Comparison of ENCODE assay signal across 1 cellular context in the genomic region with DNA sequence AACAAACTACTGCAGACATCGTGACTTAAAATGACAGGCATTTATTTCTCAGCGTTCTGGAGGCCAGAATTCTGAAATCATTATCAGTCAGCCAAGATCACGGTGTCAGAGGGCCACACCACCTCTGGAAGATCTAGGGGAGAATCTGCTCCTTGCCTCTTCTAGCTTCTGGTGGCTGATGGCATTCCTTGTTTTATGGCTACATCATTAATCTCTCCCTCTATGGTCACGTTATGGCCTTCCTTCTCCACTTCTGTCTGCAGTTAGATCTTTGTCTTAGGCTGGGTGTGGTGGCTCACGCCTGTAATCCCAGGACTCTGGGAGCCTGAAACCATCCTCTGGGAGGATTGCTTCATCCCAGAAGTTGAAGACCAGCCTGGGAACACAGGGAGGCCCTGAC.
TF ChIP-seq lines count a peak whose summit lies in the region.

No MANE protein-coding gene starts in this region.

TF ChIP-seq in K562, 482 proteins besides CTCF, POLR2A, EP300 and RAD21:
- no peak for TF ChIP-seq SMARCA5 (IDR thresholded peaks at IDR 0.05)
- TF ChIP-seq GATA2 (CRISPR knock-in tag; IDR thresholded peaks at IDR 0.05) = peak; percentile 32; the same call in 1 of the 2 replicates
- peak; percentile 30 for TF ChIP-seq MEIS2 (IDR thresholded peaks at IDR 0.05; ENCODE audit: partially characterized antibody)
- TF ChIP-seq ATF7 (IDR thresholded peaks at IDR 0.05) = 0 out of 2 replicates have a peak, but pooled peaks have one; percentile 16
- TF ChIP-seq, protein P1, sequence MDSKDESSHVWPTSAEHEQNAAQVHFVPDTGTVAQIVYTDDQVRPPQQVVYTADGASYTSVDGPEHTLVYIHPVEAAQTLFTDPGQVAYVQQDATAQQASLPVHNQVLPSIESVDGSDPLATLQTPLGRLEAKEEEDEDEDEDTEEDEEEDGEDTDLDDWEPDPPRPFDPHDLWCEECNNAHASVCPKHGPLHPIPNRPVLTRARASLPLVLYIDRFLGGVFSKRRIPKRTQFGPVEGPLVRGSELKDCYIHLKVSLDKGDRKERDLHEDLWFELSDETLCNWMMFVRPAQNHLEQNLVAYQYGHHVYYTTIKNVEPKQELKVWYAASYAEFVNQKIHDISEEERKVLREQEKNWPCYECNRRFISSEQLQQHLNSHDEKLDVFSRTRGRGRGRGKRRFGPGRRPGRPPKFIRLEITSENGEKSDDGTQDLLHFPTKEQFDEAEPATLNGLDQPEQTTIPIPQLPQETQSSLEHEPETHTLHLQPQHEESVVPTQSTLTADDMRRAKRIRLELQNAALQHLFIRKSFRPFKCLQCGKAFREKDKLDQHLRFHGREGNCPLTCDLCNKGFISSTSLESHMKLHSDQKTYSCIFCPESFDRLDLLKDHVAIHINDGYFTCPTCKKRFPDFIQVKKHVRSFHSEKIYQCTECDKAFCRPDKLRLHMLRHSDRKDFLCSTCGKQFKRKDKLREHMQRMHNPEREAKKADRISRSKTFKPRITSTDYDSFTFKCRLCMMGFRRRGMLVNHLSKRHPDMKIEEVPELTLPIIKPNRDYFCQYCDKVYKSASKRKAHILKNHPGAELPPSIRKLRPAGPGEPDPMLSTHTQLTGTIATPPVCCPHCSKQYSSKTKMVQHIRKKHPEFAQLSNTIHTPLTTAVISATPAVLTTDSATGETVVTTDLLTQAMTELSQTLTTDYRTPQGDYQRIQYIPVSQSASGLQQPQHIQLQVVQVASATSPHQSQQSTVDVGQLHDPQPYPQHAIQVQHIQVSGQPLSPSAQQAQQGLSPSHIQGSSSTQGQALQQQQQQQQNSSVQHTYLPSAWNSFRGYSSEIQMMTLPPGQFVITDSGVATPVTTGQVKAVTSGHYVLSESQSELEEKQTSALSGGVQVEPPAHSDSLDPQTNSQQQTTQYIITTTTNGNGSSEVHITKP (IDR thresholded peaks at IDR 0.05; ENCODE audit: partially characterized antibody) = peak; percentile 91
- 0 out of 2 replicates have a peak, but pooled peaks have one; percentile 13 for TF ChIP-seq CREM (IDR thresholded peaks at IDR 0.05; ENCODE audit: low read depth)
- TF ChIP-seq, protein P2, sequence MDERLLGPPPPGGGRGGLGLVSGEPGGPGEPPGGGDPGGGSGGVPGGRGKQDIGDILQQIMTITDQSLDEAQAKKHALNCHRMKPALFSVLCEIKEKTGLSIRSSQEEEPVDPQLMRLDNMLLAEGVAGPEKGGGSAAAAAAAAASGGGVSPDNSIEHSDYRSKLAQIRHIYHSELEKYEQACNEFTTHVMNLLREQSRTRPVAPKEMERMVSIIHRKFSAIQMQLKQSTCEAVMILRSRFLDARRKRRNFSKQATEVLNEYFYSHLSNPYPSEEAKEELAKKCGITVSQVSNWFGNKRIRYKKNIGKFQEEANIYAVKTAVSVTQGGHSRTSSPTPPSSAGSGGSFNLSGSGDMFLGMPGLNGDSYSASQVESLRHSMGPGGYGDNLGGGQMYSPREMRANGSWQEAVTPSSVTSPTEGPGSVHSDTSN (CRISPR knock-in tag; IDR thresholded peaks at IDR 0.05; ENCODE audit: low read depth) = no peak
- TF ChIP-seq, protein P2 (tag; conservative IDR thresholded peaks at IDR 0.05; ENCODE audit: low read depth) = 0 out of 2 replicates have a peak, but pooled peaks have one; percentile 43
- TF ChIP-seq, protein P3, sequence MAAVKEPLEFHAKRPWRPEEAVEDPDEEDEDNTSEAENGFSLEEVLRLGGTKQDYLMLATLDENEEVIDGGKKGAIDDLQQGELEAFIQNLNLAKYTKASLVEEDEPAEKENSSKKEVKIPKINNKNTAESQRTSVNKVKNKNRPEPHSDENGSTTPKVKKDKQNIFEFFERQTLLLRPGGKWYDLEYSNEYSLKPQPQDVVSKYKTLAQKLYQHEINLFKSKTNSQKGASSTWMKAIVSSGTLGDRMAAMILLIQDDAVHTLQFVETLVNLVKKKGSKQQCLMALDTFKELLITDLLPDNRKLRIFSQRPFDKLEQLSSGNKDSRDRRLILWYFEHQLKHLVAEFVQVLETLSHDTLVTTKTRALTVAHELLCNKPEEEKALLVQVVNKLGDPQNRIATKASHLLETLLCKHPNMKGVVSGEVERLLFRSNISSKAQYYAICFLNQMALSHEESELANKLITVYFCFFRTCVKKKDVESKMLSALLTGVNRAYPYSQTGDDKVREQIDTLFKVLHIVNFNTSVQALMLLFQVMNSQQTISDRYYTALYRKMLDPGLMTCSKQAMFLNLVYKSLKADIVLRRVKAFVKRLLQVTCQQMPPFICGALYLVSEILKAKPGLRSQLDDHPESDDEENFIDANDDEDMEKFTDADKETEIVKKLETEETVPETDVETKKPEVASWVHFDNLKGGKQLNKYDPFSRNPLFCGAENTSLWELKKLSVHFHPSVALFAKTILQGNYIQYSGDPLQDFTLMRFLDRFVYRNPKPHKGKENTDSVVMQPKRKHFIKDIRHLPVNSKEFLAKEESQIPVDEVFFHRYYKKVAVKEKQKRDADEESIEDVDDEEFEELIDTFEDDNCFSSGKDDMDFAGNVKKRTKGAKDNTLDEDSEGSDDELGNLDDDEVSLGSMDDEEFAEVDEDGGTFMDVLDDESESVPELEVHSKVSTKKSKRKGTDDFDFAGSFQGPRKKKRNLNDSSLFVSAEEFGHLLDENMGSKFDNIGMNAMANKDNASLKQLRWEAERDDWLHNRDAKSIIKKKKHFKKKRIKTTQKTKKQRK (IDR thresholded peaks at IDR 0.05; ENCODE audit: borderline replicate concordance, low read depth, low read length) = no peak
- no peak for TF ChIP-seq ZNF217 (CRISPR knock-in tag; IDR thresholded peaks at IDR 0.05)
- TF ChIP-seq, protein P4, sequence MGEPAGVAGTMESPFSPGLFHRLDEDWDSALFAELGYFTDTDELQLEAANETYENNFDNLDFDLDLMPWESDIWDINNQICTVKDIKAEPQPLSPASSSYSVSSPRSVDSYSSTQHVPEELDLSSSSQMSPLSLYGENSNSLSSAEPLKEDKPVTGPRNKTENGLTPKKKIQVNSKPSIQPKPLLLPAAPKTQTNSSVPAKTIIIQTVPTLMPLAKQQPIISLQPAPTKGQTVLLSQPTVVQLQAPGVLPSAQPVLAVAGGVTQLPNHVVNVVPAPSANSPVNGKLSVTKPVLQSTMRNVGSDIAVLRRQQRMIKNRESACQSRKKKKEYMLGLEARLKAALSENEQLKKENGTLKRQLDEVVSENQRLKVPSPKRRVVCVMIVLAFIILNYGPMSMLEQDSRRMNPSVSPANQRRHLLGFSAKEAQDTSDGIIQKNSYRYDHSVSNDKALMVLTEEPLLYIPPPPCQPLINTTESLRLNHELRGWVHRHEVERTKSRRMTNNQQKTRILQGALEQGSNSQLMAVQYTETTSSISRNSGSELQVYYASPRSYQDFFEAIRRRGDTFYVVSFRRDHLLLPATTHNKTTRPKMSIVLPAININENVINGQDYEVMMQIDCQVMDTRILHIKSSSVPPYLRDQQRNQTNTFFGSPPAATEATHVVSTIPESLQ (CRISPR knock-in tag; IDR thresholded peaks at IDR 0.05) = no peak
- peak; percentile 50; the same call in 1 of the 2 replicates for TF ChIP-seq CEBPB (tag; IDR thresholded peaks at IDR 0.05)
- TF ChIP-seq, protein P5, sequence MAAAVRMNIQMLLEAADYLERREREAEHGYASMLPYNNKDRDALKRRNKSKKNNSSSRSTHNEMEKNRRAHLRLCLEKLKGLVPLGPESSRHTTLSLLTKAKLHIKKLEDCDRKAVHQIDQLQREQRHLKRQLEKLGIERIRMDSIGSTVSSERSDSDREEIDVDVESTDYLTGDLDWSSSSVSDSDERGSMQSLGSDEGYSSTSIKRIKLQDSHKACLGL (CRISPR knock-in tag; IDR thresholded peaks at IDR 0.05; ENCODE audit: borderline replicate concordance, poor library complexity, severe bottlenecking) = no peak
- no peak for TF ChIP-seq GATAD2A (IDR thresholded peaks at IDR 0.05)
- TF ChIP-seq CCNT2 (IDR thresholded peaks at IDR 0.05; ENCODE audit: borderline replicate concordance, extremely low read depth, insufficient read length, low read depth, low read length) = no peak
- no peak for TF ChIP-seq RBM15 (IDR thresholded peaks at IDR 0.05; ENCODE audit: insufficient read depth, low read length)
- no peak for TF ChIP-seq CEBPG (CRISPR knock-in tag; IDR thresholded peaks at IDR 0.05)
- peak in 1 of 2 experiments; percentile 66; a peak in 2 of 4 replicates for TF ChIP-seq CEBPG (tag; conservative IDR thresholded peaks at IDR 0.05 in 1 of 2, IDR thresholded peaks at IDR 0.05 in 1 of 2)
- TF ChIP-seq YBX1 (IDR thresholded peaks at IDR 0.05) = no peak
- TF ChIP-seq BHLHE40 (IDR thresholded peaks at IDR 0.05; ENCODE audit: low read length) = peak; percentile 18; the same call in 1 of the 2 replicates
- 0 out of 2 replicates have a peak, but pooled peaks have one; percentile 13 for TF ChIP-seq CXXC5 (CRISPR knock-in tag; IDR thresholded peaks at IDR 0.05)
- TF ChIP-seq HMG20B (CRISPR knock-in tag; IDR thresholded peaks at IDR 0.05) = no peak
- TF ChIP-seq NEUROD1 (IDR thresholded peaks at IDR 0.05; ENCODE audit: borderline replicate concordance, low read depth, low read length, partially characterized antibody) = no peak
